1 cellular context compared by ENCODE assay signal in the genomic region with DNA sequence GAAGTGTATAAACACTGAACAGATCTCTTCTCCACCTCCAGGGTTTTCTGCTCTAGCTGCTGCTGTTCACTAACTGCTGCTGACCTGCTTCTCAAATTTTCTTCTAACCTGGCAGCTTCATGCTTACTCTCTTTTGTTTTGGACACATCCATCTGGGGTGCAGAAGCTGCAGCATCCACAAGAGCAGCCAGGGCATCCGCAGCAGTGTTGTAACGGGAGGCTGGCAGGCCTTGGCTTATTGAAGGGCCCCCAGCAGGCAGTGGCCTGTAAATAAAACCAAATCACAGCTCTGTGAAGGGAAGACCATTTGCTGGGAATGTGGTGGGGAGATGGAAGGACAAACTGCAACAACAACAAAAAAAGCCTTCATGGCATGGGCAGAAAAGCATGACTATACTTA.
TF ChIP-seq lines count a peak whose summit lies in the region.

No MANE protein-coding gene starts in this region.

TF ChIP-seq in H1, 55 proteins besides CTCF, POLR2A, EP300 and RAD21:
- TF ChIP-seq KDM1A (IDR thresholded peaks at IDR 0.05; ENCODE audit: borderline replicate concordance, low read length), result no peak
- no peak for TF ChIP-seq RFX5 (IDR thresholded peaks at IDR 0.05; ENCODE audit: borderline replicate concordance, low read depth, low read length)
TF ChIP-seq in H1: peak in this region for 0.
